Comparison of ENCODE assay signal across 26 cellular contexts in genomic region chr3:10377148-10377725, GRCh38. TPM values are rescaled to one million over a fixed set of nuclear protein-coding genes. Genes with fewer than 3 reads are reported as not detected.
A peak's percentile ranks its signal among the peaks of the same experiment; 100 is the strongest.
DNase-seq lines count a peak whose midpoint lies in the region; ATAC-seq and TF ChIP-seq lines count a peak whose summit lies in the region.
"Had no signal": no experiment of that assay in that cellular context is flagged by ENCODE, and none has a peak within 500 bp of the region (broad histone marks: within the 10 kb centered on the region; RNA-seq: fewer than 3 reads in every experiment).

No MANE protein-coding gene starts in this region.

- peaks cover 15% of the 10 kb centered on the region for H3K4me1 Mint-ChIP-seq in stimulated activated memory B cell treated with anti-CD40 and anti-IgM and Interleukin-4, amounts not matched to agents 10 μg/mL and 1 μg/mL and 100 μg/mL, for 72 hours
- H3K4me1 Mint-ChIP-seq: mesothelial cell of epicardium had no signal

- no peaks in the 10 kb centered on the region for H3K9me3 ChIP-seq in right atrium auricular region
- H3K9me3 ChIP-seq: testis had no signal

- peaks cover 10% of the 10 kb centered on the region for H3K27me3 Mint-ChIP-seq in stimulated activated memory B cell treated with anti-CD40 and anti-IgM and Interleukin-4, amounts not matched to agents 10 μg/mL and 1 μg/mL and 100 μg/mL, for 72 hours
- H3K27me3 Mint-ChIP-seq: naive thymus-derived CD4-positive, alpha-beta T cell had no signal

- H3K36me3 ChIP-seq in right atrium auricular region = no peaks in the 10 kb centered on the region
- H3K36me3 ChIP-seq: brain microvascular endothelial cell had no signal

- H3K27ac Mint-ChIP-seq in stimulated activated memory B cell treated with anti-CD40 and anti-IgM and Interleukin-4, amounts not matched to agents 10 μg/mL and 1 μg/mL and 100 μg/mL, for 72 hours = peak overlapping the region; percentile 21
- H3K27ac Mint-ChIP-seq: activated CD8-positive, alpha-beta T cell treated with anti-CD3 and anti-CD28 coated beads for 36 hours; activated naive CD4-positive, alpha-beta T cell treated with anti-CD3 and anti-CD28 coated beads for 36 hours; mesothelial cell of epicardium; naive thymus-derived CD4-positive, alpha-beta T cell; T-helper 2 cell treated with Interferon-gamma antibody and Interleukin-4, amounts not matched to agents 5 μg/mL and 100 μg/mL, for 36 hours had no signal

- DNase-seq in Right ventricle myocardium inferior (ENCODE audit: missing footprints) (no peak), right atrium auricular region (ENCODE audit: low spot score) (no peak), dorsolateral prefrontal cortex (peak in 7 of 10 donors; percentile 57 to 83 (median 75)), middle frontal gyrus (ENCODE audit: extremely low spot score, low spot score) (peak; percentile 59), NCI-H1930 (lab: John Stamatoyannopoulos, UW) (no peak)
- DNase-seq: 8988T; activated CD8-positive, alpha-beta T cell treated with anti-CD3 and anti-CD28 coated beads for 36 hours; activated naive CD4-positive, alpha-beta T cell treated with anti-CD3 and anti-CD28 coated beads for 36 hours; brain microvascular endothelial cell; Calu3; effector memory CD4-positive, alpha-beta T cell; KG1; naive thymus-derived CD4-positive, alpha-beta T cell; NCI-H2029 treated with DMSO at 0.1 percent for 48 hours; SHP77 treated with DMSO at 0.1 percent for 48 hours; stimulated activated naive CD4-positive, alpha-beta T cell; testis had no signal

- no peaks in the 10 kb centered on the region for H3K36me3 Mint-ChIP-seq in stimulated activated memory B cell treated with anti-CD40 and anti-IgM and Interleukin-4, amounts not matched to agents 10 μg/mL and 1 μg/mL and 100 μg/mL, for 72 hours
- H3K36me3 Mint-ChIP-seq: mesothelial cell of epicardium; naive thymus-derived CD4-positive, alpha-beta T cell had no signal

- H3K9me3 Mint-ChIP-seq in stimulated activated memory B cell treated with anti-CD40 and anti-IgM and Interleukin-4, amounts not matched to agents 10 μg/mL and 1 μg/mL and 100 μg/mL, for 72 hours = no peaks in the 10 kb centered on the region
- H3K9me3 Mint-ChIP-seq: activated CD8-positive, alpha-beta T cell treated with anti-CD3 and anti-CD28 coated beads for 36 hours; activated naive CD4-positive, alpha-beta T cell treated with anti-CD3 and anti-CD28 coated beads for 36 hours; mesothelial cell of epicardium; naive thymus-derived CD4-positive, alpha-beta T cell; T-helper 2 cell treated with Interferon-gamma antibody and Interleukin-4, amounts not matched to agents 5 μg/mL and 100 μg/mL, for 36 hours had no signal

- H3K27ac ChIP-seq in right atrium auricular region (no peak overlapping the region), dorsolateral prefrontal cortex (peak overlapping the region in 34 of 59 donors; percentile 3 to 80 (median 53))
- H3K27ac ChIP-seq: brain microvascular endothelial cell, coronary artery, epithelial cell of prostate, skin epidermis, testis had no signal

- peaks cover 0 to 12% of the 10 kb centered on the region in 2 donors for H3K4me1 ChIP-seq in right atrium auricular region
- H3K4me1 ChIP-seq: testis had no signal

- no peaks in the 10 kb centered on the region for H3K27me3 ChIP-seq in right atrium auricular region
- H3K27me3 ChIP-seq in dorsolateral prefrontal cortex = no peaks in the 10 kb centered on the region
- H3K27me3 ChIP-seq: brain microvascular endothelial cell, testis had no signal

- H3K4me3 Mint-ChIP-seq in stimulated activated memory B cell treated with anti-CD40 and anti-IgM and Interleukin-4, amounts not matched to agents 10 μg/mL and 1 μg/mL and 100 μg/mL, for 72 hours = no peak overlapping the region
- H3K4me3 Mint-ChIP-seq: activated CD8-positive, alpha-beta T cell treated with anti-CD3 and anti-CD28 coated beads for 36 hours; activated naive CD4-positive, alpha-beta T cell treated with anti-CD3 and anti-CD28 coated beads for 36 hours; mesothelial cell of epicardium; naive thymus-derived CD4-positive, alpha-beta T cell; T-helper 2 cell treated with Interferon-gamma antibody and Interleukin-4, amounts not matched to agents 5 μg/mL and 100 μg/mL, for 36 hours had no signal

- no peak overlapping the region for H3K4me3 ChIP-seq in right atrium auricular region
- no peak overlapping the region for H3K4me3 ChIP-seq in dorsolateral prefrontal cortex
- H3K4me3 ChIP-seq: coronary artery, skin epidermis, testis had no signal

- TF ChIP-seq CTCF in right atrium auricular region (IDR thresholded peaks at IDR 0.05) (no peak), dorsolateral prefrontal cortex (IDR thresholded peaks at IDR 0.05 in 54 of 56, conservative IDR thresholded peaks at IDR 0.05 in 2 of 56; ENCODE audit: low read depth in 1 of 56, partially characterized antibody in 56 of 56) (no peak)

- intact Hi-C loops in Right ventricle myocardium inferior (cut with DNase I) = no loop called here
- intact Hi-C loops in dorsolateral prefrontal cortex (cut with DNase I) = no loop called here

- ATAC-seq in Right ventricle myocardium inferior (peak; percentile 86), GM18873 (IDR thresholded peaks at IDR 0.05; ENCODE audit: low FRiP score, unreplicated experiment) (no peak), HG03196 (IDR thresholded peaks at IDR 0.05; ENCODE audit: unreplicated experiment) (no peak)
- ATAC-seq in stimulated activated memory B cell treated with anti-CD40 and anti-IgM and Interleukin-4, amounts not matched to agents 10 μg/mL and 1 μg/mL and 100 μg/mL, for 72 hours = no peak
- ATAC-seq: activated CD8-positive, alpha-beta T cell treated with anti-CD3 and anti-CD28 coated beads for 36 hours; naive thymus-derived CD4-positive, alpha-beta T cell; Panc1 had no signal

RNA-seq across cellular contexts. Expression of gene SEC13, which starts 56.3 kb away (rescaled TPM):
- total RNA-seq in Right ventricle myocardium inferior = 52.4 TPM
- 10 to 100 TPM; 59.3 to 76.1 TPM for total RNA-seq in right atrium auricular region
- total RNA-seq in dorsolateral prefrontal cortex = 10 to 100 TPM; 42.9 to 78.5 (median 62.1) TPM

Comparison
In these comparisons a context has a peak if more than half of its experiments do, and no peak if none do; other contexts are left out.
1. DNase-seq: peak in dorsolateral prefrontal cortex (7 of 10) and middle frontal gyrus (single experiment); none in Right ventricle myocardium inferior (single experiment), right atrium auricular region (single experiment) and NCI-H1930 (0 of 2).
2. H3K27ac ChIP-seq: peak in dorsolateral prefrontal cortex (34 of 59); none in right atrium auricular region (0 of 2).